ENCODE assay signal across 26 cellular contexts in genomic region chr10:22500567-22501369, GRCh38.
DNase-seq lines count a peak whose midpoint lies in the region; ATAC-seq and TF ChIP-seq lines count a peak whose summit lies in the region.
"Had no signal": no experiment of that assay in that cellular context is flagged by ENCODE, and none has a peak within 500 bp of the region (broad histone marks: within the 10 kb centered on the region; RNA-seq: fewer than 3 reads in every experiment).

No MANE protein-coding gene starts in this region.

- H4K20me1 ChIP-seq in SK-N-SH (ENCODE audit: insufficient read depth), result no peaks in the 10 kb centered on the region

- POLR2A ChIA-PET in SK-N-SH (lab: Yijun Ruan, JAX), result no interaction called here

- no peaks in the 10 kb centered on the region for H3K36me3 Mint-ChIP-seq in nephron progenitor cell (ENCODE audit: low read depth)
- H3K36me3 Mint-ChIP-seq: activated CD8-positive, alpha-beta memory T cell treated with anti-CD3 and anti-CD28 coated beads, Interleukin-2, amount 10 ng/mL, durations not matched to agents 7 days and 5 days; type B pancreatic cell had no signal

- H3K9me3 ChIP-seq in SK-N-SH, result no peaks in the 10 kb centered on the region
- H3K9me3 ChIP-seq: mucosa of descending colon, SJSA1, stomach had no signal

- H3K4me3 Mint-ChIP-seq in nephron progenitor cell, result no peak overlapping the region
- H3K4me3 Mint-ChIP-seq: activated CD8-positive, alpha-beta memory T cell treated with anti-CD3 and anti-CD28 coated beads, Interleukin-2, amount 10 ng/mL, durations not matched to agents 7 days and 5 days; central memory CD8-positive, alpha-beta T cell; HFFc6; IgD-negative memory B cell; T-helper 17 cell; type B pancreatic cell had no signal

- no peak overlapping the region for H3K9ac ChIP-seq in SK-N-SH

- 0 out of 2 replicates have a peak overlapping the region, but pooled peaks have one; percentile 16 for H2AFZ ChIP-seq in SK-N-SH (ENCODE audit: low read depth)

- no peak for TF ChIP-seq RAD21 in SK-N-SH (IDR thresholded peaks at IDR 0.05; ENCODE audit: low read length)

- no peaks in the 10 kb centered on the region; a peak in 1 of 4 replicates for H3K4me1 ChIP-seq in SK-N-SH (ENCODE audit: control insufficient read depth in 1 of 2, insufficient read depth in 2 of 2, low read depth in 1 of 2, low read length in 1 of 2)
- H3K4me1 ChIP-seq: SJSA1 had no signal

- peaks cover 74% of the 10 kb centered on the region for H3K4me1 Mint-ChIP-seq in nephron progenitor cell

- no peak for ATAC-seq in activated CD4-positive, CD25-positive, alpha-beta regulatory T cell treated with anti-CD3 and anti-CD28 coated beads, Interleukin-2, amount 50 U/mL, for 24 hours
- ATAC-seq: activated CD8-positive, alpha-beta memory T cell treated with anti-CD3 and anti-CD28 coated beads, Interleukin-2, amount 10 ng/mL, durations not matched to agents 7 days and 5 days; mucosa of descending colon; Panc1; T-helper 17 cell had no signal

- no peaks in the 10 kb centered on the region for H3F3A ChIP-seq in SK-N-SH (replicated peaks; ENCODE audit: insufficient read depth)

- H3K27me3 Mint-ChIP-seq in nephron progenitor cell (ENCODE audit: low read depth, poor library complexity), result peaks cover under 1% of the 10 kb centered on the region
- H3K27me3 Mint-ChIP-seq: central memory CD8-positive, alpha-beta T cell had no signal

- no peaks in the 10 kb centered on the region for H3K79me2 ChIP-seq in SK-N-SH (ENCODE audit: insufficient read depth)

- no peaks in the 10 kb centered on the region for H3K9me2 ChIP-seq in SK-N-SH

- H3K27ac Mint-ChIP-seq in nephron progenitor cell, result peak overlapping the region; percentile 83
- H3K27ac Mint-ChIP-seq: activated CD8-positive, alpha-beta memory T cell treated with anti-CD3 and anti-CD28 coated beads, Interleukin-2, amount 10 ng/mL, durations not matched to agents 7 days and 5 days; HFFc6; progenitor cell of endocrine pancreas; T-helper 17 cell; type B pancreatic cell had no signal

- no peak overlapping the region for H3K4me2 ChIP-seq in SK-N-SH

- H3K4me3 ChIP-seq in LNCaP clone FGC (ENCODE audit: low read depth, low read length), result no peak overlapping the region
- no peak overlapping the region for H3K4me3 ChIP-seq in SK-N-SH (ENCODE audit: low read depth in 2 of 2, low read length in 1 of 2)
- no peak overlapping the region for H3K4me3 ChIP-seq in coronary artery
- H3K4me3 ChIP-seq: mucosa of descending colon, SJSA1, stomach had no signal

- H3K9me3 Mint-ChIP-seq in nephron progenitor cell, result no peaks in the 10 kb centered on the region
- H3K9me3 Mint-ChIP-seq: central memory CD8-positive, alpha-beta T cell; HFFc6; IgD-negative memory B cell; type B pancreatic cell had no signal

- H3K27ac ChIP-seq in SK-N-SH (ENCODE audit: low read depth in 2 of 2, low read length in 1 of 2) (no peak overlapping the region), coronary artery (no peak overlapping the region)
- H3K27ac ChIP-seq: SJSA1, stomach had no signal

- CTCF ChIA-PET in SK-N-SH (lab: Yijun Ruan, JAX), result interaction anchor here (0.6 to 1.5 kb wide), 5 partner anchors 15 to 153 kb away, joined by 3 to 5 read pairs (median 4); no protein-coding TSS in a partner anchor

- TF ChIP-seq CTCF in LNCaP clone FGC (IDR thresholded peaks at IDR 0.05; ENCODE audit: control insufficient read depth, extremely low read depth, insufficient read depth), result no peak
- TF ChIP-seq CTCF in SK-N-SH (IDR thresholded peaks at IDR 0.05), result no peak
- no peak for TF ChIP-seq CTCF in nephron progenitor cell (IDR thresholded peaks at IDR 0.05)
- no peak for TF ChIP-seq CTCF in coronary artery (IDR thresholded peaks at IDR 0.05)

- no peaks in the 10 kb centered on the region for H3K36me3 ChIP-seq in SK-N-SH (replicated peaks in 1 of 2; ENCODE audit: control insufficient read depth in 1 of 2, insufficient read depth in 2 of 2, low read length in 1 of 2)
- H3K36me3 ChIP-seq: SJSA1, stomach had no signal

- peak; percentile 89 for DNase-seq in LNCaP clone FGC (ENCODE audit: low read depth)
- peak; percentile 57 for DNase-seq in SK-N-SH
- DNase-seq in fibroblast of gingiva (ENCODE audit: low read depth), result peak; percentile 13
- DNase-seq in nephron progenitor cell, result no peak
- DNase-seq in Kasumi-1 (lab: John Stamatoyannopoulos, UW), result no peak
- DNase-seq in NCI-H345 treated with DMSO at 0.1 percent for 48 hours (lab: John Stamatoyannopoulos, UW; ENCODE audit: unreplicated experiment), result no peak
- DNase-seq in coronary artery (ENCODE audit: low spot score), result no peak
- DNase-seq: activated CD4-positive, alpha-beta T cell treated with anti-CD3 and anti-CD28 coated beads, Interleukin-2, amount 50 U/mL, for 1 hour; activated CD8-positive, alpha-beta memory T cell treated with anti-CD3 and anti-CD28 coated beads, Interleukin-2, amount 10 ng/mL, durations not matched to agents 7 days and 5 days; activated naive CD4-positive, alpha-beta T cell treated with anti-CD3 and anti-CD28 coated beads, Interleukin-2, amount 50 U/mL, for 16 hours; aorta; DMS 273 treated with DMSO at 0.1 percent for 48 hours; HFFc6; MM.1S; mucosa of descending colon; NCI-H1417 treated with DMSO at 0.1 percent for 48 hours; NCI-H510A treated with DMSO at 0.1 percent for 48 hours; stomach; T-helper 17 cell had no signal

- no peaks in the 10 kb centered on the region for H3K27me3 ChIP-seq in SK-N-SH (ENCODE audit: insufficient read depth)
- H3K27me3 ChIP-seq: stomach had no signal

- WGBS in SK-N-SH (ENCODE audit: low lambda C conversion rate), result 42% methylated on average over 7 of the region's 7 CpGs

- TF ChIP-seq EP300 in SK-N-SH (IDR thresholded peaks at IDR 0.05; ENCODE audit: borderline replicate concordance in 1 of 2, low read depth in 1 of 2, low read length in 1 of 2), result peak in 1 of 2 experiments; percentile 86; a peak in 2 of 4 replicates

TF ChIP-seq in SK-N-SH, 30 proteins besides CTCF, POLR2A, EP300 and RAD21:
- TF ChIP-seq CHD2 (IDR thresholded peaks at IDR 0.05; ENCODE audit: low read length, partially characterized antibody), result peak; percentile 48
- no peak for TF ChIP-seq TAF1 (IDR thresholded peaks at IDR 0.05; ENCODE audit: borderline replicate concordance, low read depth, low read length)
- no peak for TF ChIP-seq GABPA (IDR thresholded peaks at IDR 0.05; ENCODE audit: low read depth)
- TF ChIP-seq GATA2 (CRISPR knock-in tag; IDR thresholded peaks at IDR 0.05), result peak; percentile 89
- peak; percentile 59; the same call in 1 of the 2 replicates for TF ChIP-seq MXI1 (IDR thresholded peaks at IDR 0.05; ENCODE audit: low read depth, low read length)
- TF ChIP-seq RCOR1 (IDR thresholded peaks at IDR 0.05; ENCODE audit: low read length), result peak; percentile 86
- TF ChIP-seq FOXJ3 (CRISPR knock-in tag; IDR thresholded peaks at IDR 0.05), result peak; percentile 46; the same call in 1 of the 2 replicates
- no peak for TF ChIP-seq ELF1 (IDR thresholded peaks at IDR 0.05)
- TF ChIP-seq EZH2phosphoT487 (IDR thresholded peaks at IDR 0.05; ENCODE audit: borderline replicate concordance, low read depth), result no peak
- TF ChIP-seq FOSL2 (IDR thresholded peaks at IDR 0.05; ENCODE audit: borderline replicate concordance, low read depth), result no peak

Comparison
In these comparisons a context has a peak if more than half of its experiments do, and no peak if none do; other contexts are left out.
1. DNase-seq: peak in LNCaP clone FGC (single experiment), SK-N-SH (single experiment) and fibroblast of gingiva (single experiment); none in nephron progenitor cell (single experiment), Kasumi-1 (0 of 2), NCI-H345 treated with DMSO at 0.1 percent for 48 hours (single experiment) and coronary artery (single experiment).